ENCODE assay signal across 1 cellular context in genomic region chr15:58475573-58476524, GRCh38.
TF ChIP-seq lines count a peak whose summit lies in the region.

No MANE protein-coding gene starts in this region.

TF ChIP-seq in SK-N-SH, 30 proteins besides CTCF, POLR2A, EP300 and RAD21 (continued from another document):
- TF ChIP-seq USF2 (IDR thresholded peaks at IDR 0.05; ENCODE audit: borderline replicate concordance, low read depth, low read length) (no peak), REST (IDR thresholded peaks at IDR 0.05; ENCODE audit: low read depth, low read length) (no peak), YY1 (IDR thresholded peaks at IDR 0.05; ENCODE audit: low read depth) (no peak), FOXM1 (IDR thresholded peaks at IDR 0.05; ENCODE audit: low read depth) (no peak)
TF ChIP-seq in SK-N-SH: peak in this region for 0.
